ENCODE assay signal across 1 cellular context in the genomic region with DNA sequence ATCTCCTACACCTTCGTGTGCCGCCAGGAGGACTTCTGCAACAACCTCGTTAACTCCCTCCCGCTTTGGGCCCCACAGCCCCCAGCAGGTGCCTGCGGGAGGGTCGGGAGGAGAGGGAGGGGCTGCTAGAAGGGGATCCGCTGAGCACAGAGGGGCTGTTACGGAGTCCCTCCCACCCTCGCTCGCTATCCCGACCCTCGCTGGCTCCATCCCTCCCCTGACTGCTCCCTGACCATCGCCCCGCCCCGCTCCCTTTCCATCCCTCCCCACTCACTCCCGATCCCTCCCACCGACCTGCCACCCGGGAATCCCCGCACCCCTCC.
TF ChIP-seq lines count a peak whose summit lies in the region.

No MANE protein-coding gene starts in this region.

TF ChIP-seq in HEK293, 187 proteins besides CTCF, POLR2A, EP300 and RAD21 (continued from another document):
- peak; percentile 66; the same call in 1 of the 2 replicates for TF ChIP-seq ZNF600 (tag by site-specific recombination; IDR thresholded peaks at IDR 0.05)
- TF ChIP-seq ZNF341 (tag by site-specific recombination; IDR thresholded peaks at IDR 0.05; ENCODE audit: low read depth): peak; percentile 89
- 0 out of 2 replicates have a peak, but pooled peaks have one; percentile 25 for TF ChIP-seq ZFP69B (tag by site-specific recombination; IDR thresholded peaks at IDR 0.05)
